Comparison of ENCODE assay signal across 8 cellular contexts in the genomic region with DNA sequence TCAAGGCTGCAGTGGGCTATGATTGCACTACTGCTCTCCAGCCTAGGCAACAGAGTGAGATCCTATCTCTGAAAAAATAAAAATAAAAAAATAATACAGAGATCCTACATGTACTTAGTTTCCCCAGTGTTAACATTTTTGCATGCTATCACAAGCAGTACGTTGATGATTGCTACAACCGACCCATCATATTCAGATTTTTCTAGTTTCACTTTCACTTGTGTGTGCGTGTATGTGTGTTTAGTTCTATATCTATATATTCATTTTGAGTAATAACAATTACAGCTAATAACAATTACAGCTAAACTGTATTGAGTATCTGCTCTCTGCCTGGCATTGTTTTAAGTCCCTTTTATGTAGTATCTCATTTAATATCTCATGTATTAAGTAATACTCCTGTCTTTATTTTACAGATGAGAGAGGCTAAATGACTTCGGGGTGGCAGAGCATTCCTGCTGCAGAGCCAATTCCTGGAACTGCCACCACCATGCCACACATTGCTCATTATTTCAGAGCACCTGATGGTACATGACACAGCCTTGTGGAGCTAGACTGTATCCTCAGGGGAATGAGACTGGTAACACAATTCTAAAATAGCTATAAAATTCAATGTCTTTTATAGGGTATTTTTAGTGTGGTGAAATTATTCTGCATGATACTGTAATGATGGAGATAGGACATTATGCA.
DNase-seq lines count a peak whose midpoint lies in the region; ATAC-seq and TF ChIP-seq lines count a peak whose summit lies in the region.

No MANE protein-coding gene starts in this region.

- H3K9me3 Mint-ChIP-seq in activated B cell treated with CpG ODN at 0.5 μM for 24 hours: no peaks in the 10 kb centered on the region

- H3K36me3 Mint-ChIP-seq in activated B cell treated with CpG ODN at 0.5 μM for 24 hours (ENCODE audit: low read depth): no peaks in the 10 kb centered on the region

- H3K9me3 ChIP-seq in DND-41 (ENCODE audit: insufficient read depth, low read length, severe bottlenecking) (peaks cover 7% of the 10 kb centered on the region), mononuclear cell (ENCODE audit: low read depth, low read length) (no peaks in the 10 kb centered on the region)

- CTCF ChIA-PET in activated B cell treated with CpG ODN at 0.5 μM for 24 hours (lab: Charles Lee): interaction anchor here (0.7 to 0.9 kb wide), 2 partner anchors 19 to 334 kb away, joined by 3 read pairs; no protein-coding TSS in a partner anchor

- DNase-seq in DND-41: peak; percentile 79
- no peak for DNase-seq in activated B cell treated with CpG ODN at 0.5 μM for 24 hours
- no peak for DNase-seq in NCI-H510A (lab: John Stamatoyannopoulos, UW)
- DNase-seq in Right ventricle myocardium inferior (ENCODE audit: missing footprints): no peak

- H3K27ac Mint-ChIP-seq in activated B cell treated with CpG ODN at 0.5 μM for 24 hours: peak overlapping the region; percentile 70

- TF ChIP-seq CTCF in DND-41 (IDR thresholded peaks at IDR 0.05; ENCODE audit: borderline replicate concordance, extremely low read depth, low read length, poor library complexity, severe bottlenecking): peak; percentile 48
- no peak for TF ChIP-seq CTCF in activated B cell treated with CpG ODN at 0.5 μM for 24 hours (IDR thresholded peaks at IDR 0.05)

- peak overlapping the region; percentile 69 for H2AFZ ChIP-seq in DND-41 (ENCODE audit: low read depth, low read length)

- ATAC-seq in DND-41 (ENCODE audit: insufficient read depth, low read depth) (peak; percentile 86), HG02610 (IDR thresholded peaks at IDR 0.05; ENCODE audit: unreplicated experiment) (peak; percentile 44), activated B cell treated with CpG ODN at 0.5 μM for 24 hours (ENCODE audit: low read depth) (no peak), GM21381 (IDR thresholded peaks at IDR 0.05; ENCODE audit: unreplicated experiment) (no peak), Right ventricle myocardium inferior (no peak), HG02973 (IDR thresholded peaks at IDR 0.05; ENCODE audit: unreplicated experiment) (no peak)

- H3K4me1 Mint-ChIP-seq in activated B cell treated with CpG ODN at 0.5 μM for 24 hours: peaks cover 41% of the 10 kb centered on the region

- no peaks in the 10 kb centered on the region for H3K27me3 Mint-ChIP-seq in activated B cell treated with CpG ODN at 0.5 μM for 24 hours

- H3K4me3 ChIP-seq in DND-41 (ENCODE audit: low read depth in 1 of 2, low read length in 2 of 2) (peak overlapping the region; percentile 35 to 55), mononuclear cell (ENCODE audit: low read length) (peak overlapping the region; percentile 19)

- intact Hi-C loops in activated B cell treated with CpG ODN at 0.5 μM for 24 hours (cut with micrococcal nuclease) (loop anchor here (5.0 kb wide), 2 partner anchors 41 to 256 kb away; a partner anchor contains a TSS), Right ventricle myocardium inferior (cut with DNase I) (no loop called here)

- H3K4me1 ChIP-seq in DND-41 (ENCODE audit: insufficient read depth, low read length) (peaks cover 86% of the 10 kb centered on the region), mononuclear cell (ENCODE audit: insufficient read depth, low read length) (peaks cover 3% of the 10 kb centered on the region)

- POLR2A ChIA-PET in activated B cell treated with CpG ODN at 0.5 μM for 24 hours (lab: Charles Lee): interaction anchor here (1.1 to 1.7 kb wide), 3 partner anchors 10 to 67 kb away, joined by 3 to 6 read pairs (median 5); no protein-coding TSS in a partner anchor

- H3K9ac ChIP-seq in DND-41 (ENCODE audit: low read depth, low read length): peak overlapping the region; percentile 56

- H3K27ac ChIP-seq in DND-41 (ENCODE audit: low read length): peak overlapping the region; percentile 95

- H3K36me3 ChIP-seq in DND-41 (ENCODE audit: insufficient read depth, low read length): no peaks in the 10 kb centered on the region

- H3K79me2 ChIP-seq in DND-41 (ENCODE audit: insufficient read depth, low read length): no peaks in the 10 kb centered on the region

- H3K4me3 Mint-ChIP-seq in activated B cell treated with CpG ODN at 0.5 μM for 24 hours: peak overlapping the region; percentile 80

- no peaks in the 10 kb centered on the region for H4K20me1 ChIP-seq in DND-41 (ENCODE audit: insufficient read depth, low read length)

- H3K27me3 ChIP-seq in DND-41 (ENCODE audit: insufficient read depth, low read length, poor library complexity) (no peaks in the 10 kb centered on the region), mononuclear cell (ENCODE audit: insufficient read depth, low read length) (no peaks in the 10 kb centered on the region)

- peak overlapping the region; percentile 73 for H3K4me2 ChIP-seq in DND-41 (ENCODE audit: insufficient read depth, low read length)

Comparison
In these comparisons a context has a peak if more than half of its experiments do, and no peak if none do; other contexts are left out.
1. ATAC-seq: peak in DND-41 (single experiment) and HG02610 (single experiment); none in activated B cell treated with CpG ODN at 0.5 μM for 24 hours (single experiment), GM21381 (single experiment), Right ventricle myocardium inferior (single experiment) and HG02973 (single experiment).